ENCODE assay signal across 8 cellular contexts in the genomic region with DNA sequence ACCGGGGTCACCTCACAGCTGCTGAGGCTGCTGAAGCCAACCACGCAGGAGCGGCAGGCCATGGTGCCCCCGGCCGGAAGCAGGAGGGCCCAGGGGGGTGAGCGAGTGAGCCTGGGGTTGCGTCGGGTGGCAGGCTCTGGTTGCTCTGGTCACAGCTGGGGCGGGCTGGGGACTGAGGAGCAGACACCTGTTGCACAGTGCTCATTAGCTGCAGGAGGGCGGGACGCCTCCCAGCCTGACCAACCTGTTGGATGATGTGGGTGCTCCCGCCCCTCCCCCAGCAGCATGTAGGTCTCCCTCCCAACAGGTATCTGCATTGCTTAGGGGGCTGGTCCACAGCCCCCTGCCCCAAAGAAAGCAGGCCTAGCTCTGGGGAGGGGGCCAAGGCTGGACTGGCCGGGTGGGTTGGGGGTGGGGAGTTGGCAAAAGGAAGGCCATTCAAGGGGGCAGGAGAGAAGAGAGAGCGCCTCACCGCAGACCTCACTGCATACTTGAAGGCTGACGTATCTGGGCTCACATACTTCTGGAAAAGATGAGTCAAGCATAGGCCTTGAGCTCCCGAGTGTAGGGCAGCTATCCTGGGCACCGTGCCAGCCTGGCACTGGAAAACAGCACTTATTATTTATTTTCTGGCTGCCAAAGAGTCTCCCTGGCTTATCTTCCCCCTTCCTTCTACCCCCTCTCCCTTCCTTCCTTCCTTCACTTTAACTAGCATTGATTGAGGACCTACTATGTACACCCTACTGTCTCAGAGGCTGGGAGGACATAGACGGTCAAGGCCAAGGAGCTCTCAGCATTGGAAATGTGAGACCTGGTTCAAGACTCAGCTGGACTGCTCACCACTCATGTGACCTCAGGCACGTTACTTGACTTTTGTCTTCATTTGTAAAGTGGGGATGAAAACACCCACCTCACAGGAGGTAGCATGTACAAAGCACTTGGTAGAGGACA. TPM values are rescaled to one million over a fixed set of nuclear protein-coding genes. Genes with fewer than 3 reads are reported as not detected.
DNase-seq lines count a peak whose midpoint lies in the region; TF ChIP-seq lines count a peak whose summit lies in the region.

A gene (minus strand): TSS at position 174 of the 951 bp plus-strand sequence. CDS start 112 bp downstream, at position 62.

- H3K4me3 Mint-ChIP-seq in dendritic cell treated with granulocyte-macrophage colony-stimulating factor and Interleukin-4, amounts not matched to agents 40 ng/mL and 50 ng/mL, for 4 days: no peak within 1 kb of the TSS

- in situ Hi-C loops in transverse colon (cut with MboI; ENCODE audit: low pct_ligation_motif_present in 1 of 4, low pct_unique_long_range_greater_than_20kb in 1 of 4, low sequenced_read_pairs in 3 of 4): no loop called here

- WGBS in transverse colon (ENCODE audit: low coverage in 1 of 2), 2 donors: 32% methylated on average over 9 of the region's 20 CpGs; no CpG with 5 or more reads in 1 of the 2 donors

- peaks cover 7% of the 10 kb centered on the region for H3K27me3 Mint-ChIP-seq in dendritic cell treated with granulocyte-macrophage colony-stimulating factor and Interleukin-4, amounts not matched to agents 40 ng/mL and 50 ng/mL, for 4 days

- TF ChIP-seq CTCF in A673 (conservative IDR thresholded peaks at IDR 0.05; ENCODE audit: low read depth, low read length) (no peak), PC-9 (conservative IDR thresholded peaks at IDR 0.05) (no peak), transverse colon (IDR thresholded peaks at IDR 0.05) (no peak)

- H3K9me2 ChIP-seq in PC-9 (ENCODE audit: insufficient read depth): no peaks in the 10 kb centered on the region

- H3K27ac ChIP-seq in A673 (ENCODE audit: low read depth, low read length, poor library complexity, severe bottlenecking) (peak within 1 kb of the TSS; percentile 62), PC-9 (peak within 1 kb of the TSS; percentile 77), transverse colon (peak within 1 kb of the TSS in 2 of 4 donors; percentile 39 to 41)

- H3K9me3 ChIP-seq in A673 (ENCODE audit: low read depth, low read length, poor library complexity, severe bottlenecking): no peaks in the 10 kb centered on the region
- H3K9me3 ChIP-seq in PC-9 (ENCODE audit: insufficient read depth, low read depth): no peaks in the 10 kb centered on the region
- H3K9me3 ChIP-seq in transverse colon: no peaks in the 10 kb centered on the region

- DNase-seq in A673 (ENCODE audit: low spot score) (peak; percentile 97), HPDE6-E6E7 (ENCODE audit: extremely low spot score) (peak; percentile 98), PC-9 (peak; percentile 92 to 98), lung microvascular endothelial cell (ENCODE audit: low read depth in 2 of 2) (peak; percentile 94 to 99), transverse colon (peak; percentile 84), NOMO-1 treated with dmso at 0.1 percent for 144 hours (lab: John Stamatoyannopoulos, UW; ENCODE audit: unreplicated experiment) (no peak), SKM-1 (lab: John Stamatoyannopoulos, UW; ENCODE audit: unreplicated experiment) (no peak)

- no peaks in the 10 kb centered on the region for H4K20me1 ChIP-seq in PC-9 (ENCODE audit: insufficient read depth)

- H3K4me1 Mint-ChIP-seq in dendritic cell treated with granulocyte-macrophage colony-stimulating factor and Interleukin-4, amounts not matched to agents 40 ng/mL and 50 ng/mL, for 4 days (ENCODE audit: low read depth): peaks cover 96% of the 10 kb centered on the region

- H3K27me3 ChIP-seq in A673 (replicated peaks; ENCODE audit: insufficient read depth, low read depth, low read length, poor library complexity) (no peaks in the 10 kb centered on the region), PC-9 (ENCODE audit: insufficient read depth, low read depth) (no peaks in the 10 kb centered on the region), transverse colon (no peaks in the 10 kb centered on the region)

- H3K36me3 ChIP-seq in A673 (ENCODE audit: insufficient read depth, low read length, poor library complexity, severe bottlenecking) (no peaks in the 10 kb centered on the region), PC-9 (ENCODE audit: low read depth) (peaks cover 11% of the 10 kb centered on the region; the same call in 1 of the 2 replicates), transverse colon (no peaks in the 10 kb centered on the region)

- BruUV-seq in A673 (replicated peaks; lab: Mats Ljungman, UMichigan) (no TSS peak), PC-9 (replicated peaks; lab: Mats Ljungman, UMichigan) (no TSS peak)

- CTCF ChIA-PET in A673 (lab: Charles Lee): interaction anchor here (1.0 to 1.4 kb wide), 2 partner anchors 21 to 167 kb away, joined by 3 read pairs; no protein-coding TSS in a partner anchor
- CTCF ChIA-PET in PC-9 (lab: Charles Lee): interaction anchor here (0.5 to 1.5 kb wide), 2 partner anchors 15 to 698 kb away, joined by 3 to 5 read pairs; no protein-coding TSS in a partner anchor

- no peaks in the 10 kb centered on the region for H3K36me3 Mint-ChIP-seq in dendritic cell treated with granulocyte-macrophage colony-stimulating factor and Interleukin-4, amounts not matched to agents 40 ng/mL and 50 ng/mL, for 4 days (ENCODE audit: low read depth)

- H3K4me1 ChIP-seq in A673 (ENCODE audit: insufficient read depth, low read length, poor library complexity, severe bottlenecking) (peaks cover 31% of the 10 kb centered on the region), PC-9 (replicated peaks; ENCODE audit: insufficient read depth) (peaks cover 75% of the 10 kb centered on the region), transverse colon (peaks cover 8 to 18% (median 16%) of the 10 kb centered on the region in 4 donors)

- H2AFZ ChIP-seq in PC-9: no peak within 1 kb of the TSS

- H3K4me3 ChIP-seq in A673 (ENCODE audit: low read depth, low read length, poor library complexity, severe bottlenecking): no peak within 1 kb of the TSS
- peak within 1 kb of the TSS; percentile 92 for H3K4me3 ChIP-seq in PC-9
- no peak within 1 kb of the TSS for H3K4me3 ChIP-seq in transverse colon

- TF ChIP-seq EP300 in transverse colon (IDR thresholded peaks at IDR 0.05; ENCODE audit: low read depth): no peak

- POLR2A ChIA-PET in A673 (lab: Charles Lee; ENCODE audit: low non-redundant PET) (no interaction called here), PC-9 (lab: Charles Lee; ENCODE audit: unreplicated experiment) (interaction anchor here (0.5 to 2.3 kb wide), 22 partner anchors 11 to 1316 kb away, joined by 3 to 26 read pairs (median 4); no protein-coding TSS in a partner anchor)

- intact Hi-C loops in A673 (cut with micrococcal nuclease; ENCODE audit: unreplicated experiment) (no loop called here), PC-9 (cut with micrococcal nuclease; ENCODE audit: unreplicated experiment) (loop anchor here (1.0 kb wide), 4 partner anchors 21 to 89 kb away; no protein-coding TSS in a partner anchor), transverse colon (cut with DNase I; ENCODE audit: low total_unique reads) (no loop called here)
- intact Hi-C loops in dendritic cell treated with granulocyte-macrophage colony-stimulating factor and Interleukin-4, amounts not matched to agents 40 ng/mL and 50 ng/mL, for 4 days (cut with micrococcal nuclease): no loop called here

- no peaks in the 10 kb centered on the region for H3K9me3 Mint-ChIP-seq in dendritic cell treated with granulocyte-macrophage colony-stimulating factor and Interleukin-4, amounts not matched to agents 40 ng/mL and 50 ng/mL, for 4 days

- H3K27ac Mint-ChIP-seq in dendritic cell treated with granulocyte-macrophage colony-stimulating factor and Interleukin-4, amounts not matched to agents 40 ng/mL and 50 ng/mL, for 4 days: peak within 1 kb of the TSS; percentile 67

- H3K4me2 ChIP-seq in PC-9: peak within 1 kb of the TSS; percentile 90

- no peak for TF ChIP-seq POLR2A in transverse colon (IDR thresholded peaks at IDR 0.05)

- peaks cover 51% of the 10 kb centered on the region for H3K79me2 ChIP-seq in PC-9 (ENCODE audit: low read depth)

- H3F3A ChIP-seq in PC-9 (ENCODE audit: insufficient read depth, low read depth): peaks cover 52% of the 10 kb centered on the region

RNA-seq across cellular contexts. Expression of the gene that starts here (rescaled TPM):
- total RNA-seq in A673 (2021): 0.33 and 1.0 TPM in 2 replicates
- 84.1 and 94.9 TPM in 2 replicates for total RNA-seq in PC-9 (2021)
- total RNA-seq in lung microvascular endothelial cell: 0.20 and 0.65 TPM in 2 replicates
- under 1 TPM in 1 of 4 donors, not detected in 3; 0.14 TPM for total RNA-seq in transverse colon

Comparison
In these comparisons a context has a peak if more than half of its experiments do, and no peak if none do; other contexts are left out.
1. RNA of the gene that starts here (total RNA-seq): 84.1 to 94.9 TPM in PC-9; 0.33 to 1.0 TPM in A673, 0.20 to 0.65 TPM in lung microvascular endothelial cell and 0.14 TPM in transverse colon; every median in the first group is over 10 times any median in the second.
2. Peak in DNase-seq in lung microvascular endothelial cell; RNA of the gene not detected or under 1 TPM.
3. Peak in DNase-seq in transverse colon; RNA of the gene not detected or under 1 TPM.
4. DNase-seq: peak in A673 (single experiment), HPDE6-E6E7 (single experiment) and PC-9 (2 of 2); none in NOMO-1 treated with dmso at 0.1 percent for 144 hours (single experiment) and SKM-1 (single experiment).